Comparison of ENCODE assay signal across 25 cellular contexts in the genomic region with DNA sequence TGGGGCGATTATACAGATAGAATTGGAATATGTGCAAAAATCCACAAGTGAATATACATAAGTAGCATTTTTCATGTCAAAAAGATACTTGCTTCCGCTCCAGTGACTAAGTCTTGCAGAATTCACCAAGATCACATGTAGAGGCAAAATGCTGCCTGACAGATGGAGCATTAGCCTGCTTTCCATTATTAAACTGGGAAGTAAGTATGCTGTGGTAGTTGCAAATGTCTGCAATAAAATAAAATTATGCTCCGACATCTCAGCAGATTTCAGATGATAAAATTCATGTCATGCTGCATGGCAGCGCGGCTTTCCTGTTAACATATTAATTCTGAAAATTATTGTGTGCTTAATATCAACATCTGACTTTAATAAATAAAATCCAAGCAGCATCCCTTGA.
"Had no signal": no experiment of that assay in that cellular context is flagged by ENCODE, and none has a peak within 500 bp of the region (broad histone marks: within the 10 kb centered on the region; RNA-seq: fewer than 3 reads in every experiment).

No MANE protein-coding gene starts in this region.

- H3K4me2 ChIP-seq: hepatocyte had no signal

- H3K79me2 ChIP-seq: hepatocyte, parathyroid adenoma had no signal

- H3K9me3 ChIP-seq: colonic mucosa, esophagus squamous epithelium, gastrocnemius medialis, psoas muscle had no signal

- H3K4me3 ChIP-seq: colonic mucosa, esophagus squamous epithelium, gastrocnemius medialis, hepatocyte, psoas muscle had no signal

- H3K27me3 ChIP-seq: colonic mucosa, esophagus squamous epithelium, gastrocnemius medialis, hepatocyte had no signal

- H3K36me3 Mint-ChIP-seq: naive thymus-derived CD4-positive, alpha-beta T cell had no signal

- H2AFZ ChIP-seq: hepatocyte, parathyroid adenoma had no signal

- H3K27ac Mint-ChIP-seq: activated CD4-positive, alpha-beta memory T cell treated with anti-CD3 and anti-CD28 coated beads, Interleukin-2, amount 10 ng/mL, durations not matched to agents 7 days and 5 days; activated CD4-positive, alpha-beta T cell treated with anti-CD3 and anti-CD28 coated beads, Interleukin-2, amount 10 ng/mL, durations not matched to agents 24 days and 14 days; activated T-helper 17 cell treated with anti-CD3 and anti-CD28 coated beads, Interleukin-2, amount 50 U/mL, for 72 hours; naive thymus-derived CD4-positive, alpha-beta T cell had no signal

- DNase-seq: activated CD4-positive, alpha-beta memory T cell treated with anti-CD3 and anti-CD28 coated beads, Interleukin-2, amount 10 ng/mL, durations not matched to agents 7 days and 5 days; activated CD4-positive, alpha-beta T cell treated with anti-CD3 and anti-CD28 coated beads, Interleukin-2, amount 10 ng/mL, durations not matched to agents 24 days and 14 days; activated CD4-positive, CD25-positive, alpha-beta regulatory T cell treated with anti-CD3 and anti-CD28 coated beads, Interleukin-2, amount 50 U/mL, for 72 hours; activated gamma-delta T cell treated with Interleukin-2 at 50 U/mL for 16 hours; activated naive CD4-positive, alpha-beta T cell treated with anti-CD3 and anti-CD28 coated beads, Interleukin-2, amount 50 U/mL, for 16 hours; activated T-cell treated with anti-CD3 and anti-CD28 coated beads, Interleukin-2, amount 50 U/mL, for 4 hours; colonic mucosa; effector CD8-positive, alpha-beta T cell; esophagus squamous epithelium; gastrocnemius medialis; left cardiac atrium; left ventricle myocardium superior; naive thymus-derived CD4-positive, alpha-beta T cell; nucleus accumbens; psoas muscle; right cardiac atrium; stimulated activated naive CD4-positive, alpha-beta T cell; T-helper 2 cell; trophoblast cell had no signal

- H3K27ac ChIP-seq: colonic mucosa, epithelial cell of prostate, esophagus squamous epithelium, gastrocnemius medialis, hepatocyte, parathyroid adenoma, psoas muscle had no signal

- H3K27me3 Mint-ChIP-seq: activated CD4-positive, alpha-beta memory T cell treated with anti-CD3 and anti-CD28 coated beads, Interleukin-2, amount 10 ng/mL, durations not matched to agents 7 days and 5 days; activated CD4-positive, alpha-beta T cell treated with anti-CD3 and anti-CD28 coated beads, Interleukin-2, amount 10 ng/mL, durations not matched to agents 24 days and 14 days; activated T-helper 17 cell treated with anti-CD3 and anti-CD28 coated beads, Interleukin-2, amount 50 U/mL, for 72 hours; central memory CD8-positive, alpha-beta T cell; naive thymus-derived CD4-positive, alpha-beta T cell had no signal

- H3K36me3 ChIP-seq: colonic mucosa, esophagus squamous epithelium, gastrocnemius medialis had no signal

- H3K9me3 Mint-ChIP-seq: activated CD4-positive, alpha-beta memory T cell treated with anti-CD3 and anti-CD28 coated beads, Interleukin-2, amount 10 ng/mL, durations not matched to agents 7 days and 5 days; activated CD4-positive, alpha-beta T cell treated with anti-CD3 and anti-CD28 coated beads, Interleukin-2, amount 10 ng/mL, durations not matched to agents 24 days and 14 days; activated T-cell treated with anti-CD3 and anti-CD28 coated beads, Interleukin-2, amount 50 U/mL, for 4 hours; neural crest cell had no signal

- H3K4me1 Mint-ChIP-seq: activated CD4-positive, alpha-beta memory T cell treated with anti-CD3 and anti-CD28 coated beads, Interleukin-2, amount 10 ng/mL, durations not matched to agents 7 days and 5 days; activated CD4-positive, alpha-beta T cell treated with anti-CD3 and anti-CD28 coated beads, Interleukin-2, amount 10 ng/mL, durations not matched to agents 24 days and 14 days; activated T-helper 17 cell treated with anti-CD3 and anti-CD28 coated beads, Interleukin-2, amount 50 U/mL, for 72 hours; central memory CD8-positive, alpha-beta T cell had no signal

- H3K4me1 ChIP-seq: colonic mucosa, gastrocnemius medialis, parathyroid adenoma, psoas muscle had no signal

- H3K4me3 Mint-ChIP-seq: activated CD4-positive, alpha-beta memory T cell treated with anti-CD3 and anti-CD28 coated beads, Interleukin-2, amount 10 ng/mL, durations not matched to agents 7 days and 5 days; activated CD4-positive, alpha-beta T cell treated with anti-CD3 and anti-CD28 coated beads, Interleukin-2, amount 10 ng/mL, durations not matched to agents 24 days and 14 days; activated T-cell treated with anti-CD3 and anti-CD28 coated beads, Interleukin-2, amount 50 U/mL, for 4 hours; activated T-helper 17 cell treated with anti-CD3 and anti-CD28 coated beads, Interleukin-2, amount 50 U/mL, for 72 hours; central memory CD8-positive, alpha-beta T cell; naive thymus-derived CD4-positive, alpha-beta T cell; neural crest cell had no signal
